16 cellular contexts compared by ENCODE assay signal in the genomic region with DNA sequence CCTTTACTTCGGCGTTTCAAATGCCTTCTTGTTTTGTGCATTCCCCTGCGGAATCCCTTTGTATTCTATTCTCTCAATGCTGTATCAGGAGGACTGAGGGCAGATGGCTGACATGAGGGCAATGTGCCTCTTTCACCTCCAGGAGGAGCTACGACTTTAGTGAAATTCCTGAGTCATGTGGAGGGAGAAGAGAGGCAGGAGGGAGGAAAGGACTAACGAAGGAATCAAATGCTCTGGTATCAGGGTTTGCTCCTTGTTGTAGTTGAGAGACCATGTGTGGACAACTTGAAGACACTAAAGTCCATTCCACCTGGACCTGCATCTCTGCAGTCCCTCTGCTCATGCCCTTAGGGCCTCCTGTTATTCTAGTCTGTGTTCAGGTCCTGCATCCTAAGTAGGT. TPM values are rescaled to one million over a fixed set of nuclear protein-coding genes. Genes with fewer than 3 reads are reported as not detected.
DNase-seq lines count a peak whose midpoint lies in the region; ATAC-seq, FAIRE-seq and TF ChIP-seq lines count a peak whose summit lies in the region.
"Had no signal": no experiment of that assay in that cellular context is flagged by ENCODE, and none has a peak within 500 bp of the region (broad histone marks: within the 10 kb centered on the region; RNA-seq: fewer than 3 reads in every experiment).

No MANE protein-coding gene starts in this region.

- peaks cover 16 to 36% (median 31%) of the 10 kb centered on the region in 10 experiments for H3K4me1 ChIP-seq in BLaER1 treated with 17β-estradiol and CSF1 and Interleukin-3, amounts not matched to agents 10 nM and 100 nM
- H3K4me1 ChIP-seq in RWPE2 (ENCODE audit: insufficient read depth, poor library complexity, severe bottlenecking) = no peaks in the 10 kb centered on the region
- H3K4me1 ChIP-seq in uterus = no peaks in the 10 kb centered on the region
- H3K4me1 ChIP-seq: esophagus muscularis mucosa, transverse colon had no signal

- peak overlapping the region in 7 of 11 experiments; percentile 24 to 63 (median 39); a peak in 10 of 22 replicates for H3K4me2 ChIP-seq in BLaER1 treated with 17β-estradiol and CSF1 and Interleukin-3, amounts not matched to agents 10 nM and 100 nM

- H3K27me3 ChIP-seq in BLaER1 treated with 17β-estradiol and CSF1 and Interleukin-3, amounts not matched to agents 10 nM and 100 nM = no peaks in the 10 kb centered on the region
- H3K27me3 ChIP-seq in RWPE2 (ENCODE audit: insufficient read depth, poor library complexity, severe bottlenecking) (no peaks in the 10 kb centered on the region), uterus (no peaks in the 10 kb centered on the region)
- H3K27me3 ChIP-seq: transverse colon had no signal

- no peak for FAIRE-seq in H54 (lab: Jason Lieb, UNC)
- FAIRE-seq: G401.6, TTC549 had no signal

- H3K27ac ChIP-seq in BLaER1 treated with 17β-estradiol and CSF1 and Interleukin-3, amounts not matched to agents 10 nM and 100 nM = no peak overlapping the region
- H3K27ac ChIP-seq in RWPE2 (ENCODE audit: poor library complexity, severe bottlenecking) (no peak overlapping the region), uterus (no peak overlapping the region)
- H3K27ac ChIP-seq: esophagus muscularis mucosa, transverse colon had no signal

- no peaks in the 10 kb centered on the region for H3K9me3 ChIP-seq in BLaER1 treated with 17β-estradiol and CSF1 and Interleukin-3, amounts not matched to agents 10 nM and 100 nM (replicated peaks in 1 of 11)
- H3K9me3 ChIP-seq in RWPE2 (ENCODE audit: severe bottlenecking) (no peaks in the 10 kb centered on the region), uterus (no peaks in the 10 kb centered on the region)
- H3K9me3 ChIP-seq: esophagus muscularis mucosa, transverse colon had no signal

- no peaks in the 10 kb centered on the region for H4K20me1 ChIP-seq in BLaER1 treated with 17β-estradiol and CSF1 and Interleukin-3, amounts not matched to agents 10 nM and 100 nM

- DNase-seq in H54 (ENCODE audit: insufficient read length, low spot score) = peak; percentile 11
- no peak for DNase-seq in RWPE2 (ENCODE audit: low spot score)
- DNase-seq in iPS-NIHi11 (ENCODE audit: low spot score) = peak; percentile 63
- no peak for DNase-seq in DMS153 treated with DMSO at 0.1 percent for 48 hours (lab: John Stamatoyannopoulos, UW; ENCODE audit: unreplicated experiment)
- no peak for DNase-seq in activated T-cell treated with anti-CD3 and anti-CD28 coated beads, Interleukin-2, amount 50 U/mL, for 48 hours
- DNase-seq in uterus = no peak
- DNase-seq in stimulated activated CD4-positive, alpha-beta T cell treated with anti-CD3 and anti-CD28 coated beads, Interleukin-4, amount 100 ng/mL, for 4 hours = no peak
- DNase-seq: NCI-H187; stimulated activated CD4-positive, alpha-beta T cell treated with anti-CD3 and anti-CD28 coated beads, Interleukin-1b, Interleukin-23, amount 100 ng/mL, for 48 hours; transverse colon had no signal

- TF ChIP-seq CTCF in RWPE2 (IDR thresholded peaks at IDR 0.05; ENCODE audit: poor library complexity, severe bottlenecking) (no peak), uterus (IDR thresholded peaks at IDR 0.05) (no peak)

- TF ChIP-seq POLR2A in H54 (IDR thresholded peaks at IDR 0.05; ENCODE audit: low read depth, low read length) = no peak
- no peak for TF ChIP-seq POLR2A in uterus (IDR thresholded peaks at IDR 0.05)

- no peak overlapping the region for H3K4me3 ChIP-seq in BLaER1 treated with 17β-estradiol and CSF1 and Interleukin-3, amounts not matched to agents 10 nM and 100 nM
- H3K4me3 ChIP-seq in RWPE2 (ENCODE audit: severe bottlenecking) (no peak overlapping the region), uterus (no peak overlapping the region)
- H3K4me3 ChIP-seq: esophagus muscularis mucosa, transverse colon had no signal

- no peaks in the 10 kb centered on the region for H3K36me3 ChIP-seq in BLaER1 treated with 17β-estradiol and CSF1 and Interleukin-3, amounts not matched to agents 10 nM and 100 nM
- H3K36me3 ChIP-seq in RWPE2 (ENCODE audit: low read depth) (no peaks in the 10 kb centered on the region), uterus (no peaks in the 10 kb centered on the region)
- H3K36me3 ChIP-seq: esophagus muscularis mucosa, transverse colon had no signal

- ATAC-seq in RWPE2 (ENCODE audit: low read depth) = peak; percentile 23; the same call in 2 of the 3 replicates
- ATAC-seq: activated naive CD4-positive, alpha-beta T cell treated with anti-CD3 and anti-CD28 coated beads, Interleukin-2, amount 50 U/mL, for 72 hours had no signal

- intact Hi-C loops in uterus (cut with DNase I; ENCODE audit: low total_unique reads) = no loop called here

- no peak overlapping the region for H3K9ac ChIP-seq in BLaER1 treated with 17β-estradiol and CSF1 and Interleukin-3, amounts not matched to agents 10 nM and 100 nM

RNA-seq across cellular contexts. Expression of gene PRSS58, which starts 40.2 kb away (rescaled TPM):
- total RNA-seq in uterus = not detected
- total RNA-seq: activated naive CD4-positive, alpha-beta T cell treated with anti-CD3 and anti-CD28 coated beads, Interleukin-2, amount 50 U/mL, for 72 hours; esophagus muscularis mucosa; mononuclear cell; transverse colon had no signal

Comparison
In these comparisons a context has a peak if more than half of its experiments do, and no peak if none do; other contexts are left out.
1. DNase-seq: peak in H54 (single experiment) and iPS-NIHi11 (single experiment); none in RWPE2 (single experiment), DMS153 treated with DMSO at 0.1 percent for 48 hours (single experiment), activated T-cell treated with anti-CD3 and anti-CD28 coated beads, Interleukin-2, amount 50 U/mL, for 48 hours (0 of 2), uterus (0 of 2) and stimulated activated CD4-positive, alpha-beta T cell treated with anti-CD3 and anti-CD28 coated beads, Interleukin-4, amount 100 ng/mL, for 4 hours (0 of 2).